20 cellular contexts compared by ENCODE assay signal in genomic region chr7:159048656-159049055, GRCh38.
"Had no signal": no experiment of that assay in that cellular context is flagged by ENCODE, and none has a peak within 500 bp of the region (broad histone marks: within the 10 kb centered on the region; RNA-seq: fewer than 3 reads in every experiment).

No MANE protein-coding gene starts in this region.

- H3K4me3 Mint-ChIP-seq: immature natural killer cell; natural killer cell treated with Interleukin-12 subunit alpha and Interleukin-12 subunit beta and Interleukin-15 and Interleukin-18, amount 100 ng/mL, for 72 hours; neural progenitor cell; type B pancreatic cell had no signal

- H3K4me1 ChIP-seq: esophagus squamous epithelium, left ventricle myocardium inferior, lower lobe of right lung, neural progenitor cell, thyroid gland had no signal

- H3K9ac ChIP-seq: neural progenitor cell had no signal

- H3K4me1 Mint-ChIP-seq: immature natural killer cell, neural progenitor cell had no signal

- H3K27ac ChIP-seq: epithelial cell of prostate, esophagus squamous epithelium, gastroesophageal sphincter, left ventricle myocardium inferior, lower lobe of right lung, neural progenitor cell, ovary, thyroid gland had no signal

- H3K27ac Mint-ChIP-seq: immature natural killer cell; natural killer cell treated with Interleukin-12 subunit alpha and Interleukin-12 subunit beta and Interleukin-15 and Interleukin-18, amount 100 ng/mL, for 72 hours; neural progenitor cell; type B pancreatic cell had no signal

- H3K4me2 ChIP-seq: neural progenitor cell had no signal

- DNase-seq: effector memory CD4-positive, alpha-beta T cell; esophagus squamous epithelium; foreskin fibroblast; immature natural killer cell; left ventricle myocardium inferior; mesenchymal stem cell; midbrain; nucleus accumbens; ovary; small intestine; stimulated activated CD4-positive, alpha-beta T cell treated with anti-CD3 and anti-CD28 coated beads, Interleukin-2, amount 100 ng/mL, for 48 hours; stimulated activated naive CD4-positive, alpha-beta T cell treated with Interleukin-2 at 50 U/mL for 16 hours; thyroid gland had no signal

- H3K4me3 ChIP-seq: esophagus squamous epithelium, gastroesophageal sphincter, left ventricle myocardium inferior, lower lobe of right lung, neural progenitor cell, ovary, thyroid gland had no signal

- H3K9me3 Mint-ChIP-seq: natural killer cell treated with Interleukin-12 subunit alpha and Interleukin-12 subunit beta and Interleukin-15 and Interleukin-18, amount 100 ng/mL, for 72 hours had no signal

- ATAC-seq: gastroesophageal sphincter; lower lobe of right lung; natural killer cell treated with Interleukin-12 subunit alpha and Interleukin-12 subunit beta and Interleukin-15 and Interleukin-18, amount 100 ng/mL, for 72 hours; right cardiac atrium had no signal

- H3K36me3 Mint-ChIP-seq: natural killer cell treated with Interleukin-12 subunit alpha and Interleukin-12 subunit beta and Interleukin-15 and Interleukin-18, amount 100 ng/mL, for 72 hours; neural progenitor cell; type B pancreatic cell had no signal

- H3K36me3 ChIP-seq: esophagus squamous epithelium, gastroesophageal sphincter, left ventricle myocardium inferior, lower lobe of right lung, neural progenitor cell, ovary, thyroid gland had no signal

- H3K9me3 ChIP-seq: esophagus squamous epithelium, lower lobe of right lung, ovary, thyroid gland had no signal

- H2AFZ ChIP-seq: neural progenitor cell had no signal

- H3K27me3 ChIP-seq: esophagus squamous epithelium, gastroesophageal sphincter, neural progenitor cell, ovary, thyroid gland had no signal
